In the genomic region with DNA sequence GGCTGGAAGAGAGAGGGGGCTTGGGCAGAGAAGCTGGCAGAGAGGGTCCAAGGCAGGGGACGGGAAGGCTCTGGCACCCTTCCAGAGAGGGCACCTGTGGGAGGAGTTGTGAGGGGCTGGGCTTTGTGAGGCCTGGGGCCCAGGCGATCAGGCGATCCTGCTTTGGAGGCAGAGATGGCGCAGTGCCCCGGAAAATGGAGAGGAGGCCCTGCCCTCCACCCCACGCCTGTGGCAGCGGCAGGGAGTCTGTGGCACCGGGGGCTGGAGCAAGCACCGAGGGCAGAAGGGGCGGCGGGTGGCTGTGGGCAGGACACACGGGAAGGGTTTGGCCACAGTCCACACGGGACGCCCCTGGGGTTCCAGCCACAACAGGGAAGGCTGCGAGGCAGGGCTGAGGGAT, we compare ENCODE assay signal across 1 cellular context.
TF ChIP-seq lines count a peak whose summit lies in the region.

No MANE protein-coding gene starts in this region.

TF ChIP-seq in HepG2, 621 proteins besides CTCF, POLR2A, EP300 and RAD21:
- TF ChIP-seq SRF (IDR thresholded peaks at IDR 0.05; ENCODE audit: low read depth, low read length) = no peak
- TF ChIP-seq ZC3H13 (CRISPR knock-in tag; IDR thresholded peaks at IDR 0.05) = no peak
- TF ChIP-seq ZFP90 (CRISPR knock-in tag; IDR thresholded peaks at IDR 0.05; ENCODE audit: borderline replicate concordance) = no peak
- 0 out of 2 replicates have a peak, but pooled peaks have one; percentile 25 for TF ChIP-seq HNRNPL (IDR thresholded peaks at IDR 0.05; ENCODE audit: low read depth, low read length)
